In genomic region chr15:40453951-40454350, GRCh38 we compare ENCODE assay signal across 8 cellular contexts. TPM values are rescaled to one million over a fixed set of nuclear protein-coding genes. Genes with fewer than 3 reads are reported as not detected.
A peak's percentile ranks its signal among the peaks of the same experiment; 100 is the strongest.
DNase-seq lines count a peak whose midpoint lies in the region; ATAC-seq and TF ChIP-seq lines count a peak whose summit lies in the region.
"Not testable (repeated sequence)": the region's sequence is repeated elsewhere in the genome, so short reads cannot be mapped to it uniquely, and the experiment has no call there.

No MANE protein-coding gene starts in this region.

- peaks cover 29% of the 10 kb centered on the region for H3K9me1 ChIP-seq in IMR-90 (ENCODE audit: insufficient read depth, low read length)

- not testable (repeated sequence) for H2BK12ac ChIP-seq in neuronal stem cell (ENCODE audit: low read length)

- not testable (repeated sequence) for TF ChIP-seq POLR2A in IMR-90 (IDR thresholded peaks at IDR 0.05; ENCODE audit: low read depth, low read length)

- H3K4ac ChIP-seq in IMR-90 (ENCODE audit: low read depth, low read length); neuronal stem cell (ENCODE audit: low read length): not testable (repeated sequence)

- H3K23ac ChIP-seq in IMR-90 (ENCODE audit: low read depth, low read length); neuronal stem cell (ENCODE audit: low read depth, low read length, poor library complexity): not testable (repeated sequence)

- H3K36me3 ChIP-seq in BLaER1 treated with 17β-estradiol and CSF1 and Interleukin-3, amounts not matched to agents 10 nM and 100 nM = peaks cover 9 to 20% (median 11%) of the 10 kb centered on the region in 11 experiments; a peak in 21 of 22 replicates
- H3K36me3 ChIP-seq in IMR-90 (ENCODE audit: control insufficient read depth, insufficient read depth, low read length); endodermal cell (ENCODE audit: control insufficient read depth, insufficient read depth, low read length): not testable (repeated sequence)
- H3K36me3 ChIP-seq in neuronal stem cell (replicated peaks in 1 of 2; ENCODE audit: control insufficient read depth in 2 of 2, insufficient read depth in 2 of 2, low read length in 2 of 2) = peaks cover 5 to 13% of the 10 kb centered on the region in 2 donors

- H3K79me1 ChIP-seq in IMR-90 (ENCODE audit: low read depth in 1 of 2, low read length in 2 of 2) (peaks cover 36 to 81% of the 10 kb centered on the region in 2 experiments), neuronal stem cell (ENCODE audit: low read depth, low read length) (peaks cover 11% of the 10 kb centered on the region)

- H3K56ac ChIP-seq in IMR-90 (ENCODE audit: extremely low read depth, insufficient read depth, low read length) = not testable (repeated sequence)

- dilution Hi-C loops in IMR-90 (cut with HindIII; ENCODE audit: low sequenced_read_pairs, unreplicated experiment) = not testable (repeated sequence)

- H3K27me3 Mint-ChIP-seq in activated CD4-positive, alpha-beta memory T cell treated with anti-CD3 and anti-CD28 coated beads, Interleukin-2, amount 10 ng/mL, durations not matched to agents 7 days and 5 days; activated naive CD4-positive, alpha-beta T cell treated with anti-CD3 and anti-CD28 coated beads, Interleukin-2, amount 50 U/mL, for 24 hours; endodermal cell (ENCODE audit: insufficient read depth): not testable (repeated sequence)

- TF ChIP-seq CTCF in IMR-90 (conservative IDR thresholded peaks at IDR 0.05; ENCODE audit: low read depth, low read length); endodermal cell (conservative IDR thresholded peaks at IDR 0.05): not testable (repeated sequence)

- not testable (repeated sequence) for H3K9me3 Mint-ChIP-seq in activated CD4-positive, alpha-beta memory T cell treated with anti-CD3 and anti-CD28 coated beads, Interleukin-2, amount 10 ng/mL, durations not matched to agents 7 days and 5 days; activated naive CD4-positive, alpha-beta T cell treated with anti-CD3 and anti-CD28 coated beads, Interleukin-2, amount 50 U/mL, for 24 hours; endodermal cell

- not testable (repeated sequence) for H2BK20ac ChIP-seq in IMR-90 (ENCODE audit: low read depth, low read length)

- H3K9me3 ChIP-seq in BLaER1 treated with 17β-estradiol and CSF1 and Interleukin-3, amounts not matched to agents 10 nM and 100 nM (replicated peaks in 1 of 11); IMR-90 (ENCODE audit: control insufficient read depth, insufficient read depth, low read length); endodermal cell (ENCODE audit: control insufficient read depth, low read length); neuronal stem cell (replicated peaks in 1 of 2; ENCODE audit: control insufficient read depth in 2 of 2, insufficient read depth in 1 of 2, low read depth in 1 of 2, low read length in 2 of 2): not testable (repeated sequence)

- H3K4me2 ChIP-seq in BLaER1 treated with 17β-estradiol and CSF1 and Interleukin-3, amounts not matched to agents 10 nM and 100 nM = peak overlapping the region; percentile 67 to 97 (median 87)
- H3K4me2 ChIP-seq in IMR-90 (ENCODE audit: low read depth, low read length); neuronal stem cell (ENCODE audit: insufficient read depth, low read length, poor library complexity, severe bottlenecking): not testable (repeated sequence)

- CTCF ChIA-PET in IMR-90 (lab: Yijun Ruan, JAX) = interaction anchor here (1.5 kb wide), 1 partner anchor 9 kb away, joined by 3 read pairs; no protein-coding TSS in a partner anchor
- CTCF ChIA-PET in activated CD4-positive, alpha-beta memory T cell treated with anti-CD3 and anti-CD28 coated beads, Interleukin-2, amount 10 ng/mL, durations not matched to agents 7 days and 5 days (lab: Charles Lee) = interaction anchor here (1.0 to 2.3 kb wide), 6 partner anchors 11 to 175 kb away, joined by 3 to 8 read pairs (median 4); partner anchors contain the start of gene BAHD1

- peak overlapping the region in 10 of 11 experiments; percentile 30 to 75 (median 56); a peak in 19 of 22 replicates for H3K27ac ChIP-seq in BLaER1 treated with 17β-estradiol and CSF1 and Interleukin-3, amounts not matched to agents 10 nM and 100 nM
- not testable (repeated sequence) for H3K27ac ChIP-seq in IMR-90 (ENCODE audit: insufficient read depth, low read length); endodermal cell (ENCODE audit: low read depth, low read length); neuronal stem cell (replicated peaks; ENCODE audit: low read length)

- H3K4me1 Mint-ChIP-seq in activated CD4-positive, alpha-beta memory T cell treated with anti-CD3 and anti-CD28 coated beads, Interleukin-2, amount 10 ng/mL, durations not matched to agents 7 days and 5 days = peaks cover 59% of the 10 kb centered on the region
- H3K4me1 Mint-ChIP-seq in activated naive CD4-positive, alpha-beta T cell treated with anti-CD3 and anti-CD28 coated beads, Interleukin-2, amount 50 U/mL, for 24 hours = peaks cover 91% of the 10 kb centered on the region
- H3K4me1 Mint-ChIP-seq in endodermal cell = peaks cover 72% of the 10 kb centered on the region

- H3K9ac ChIP-seq in BLaER1 treated with 17β-estradiol and CSF1 and Interleukin-3, amounts not matched to agents 10 nM and 100 nM = peak overlapping the region in 10 of 11 experiments; percentile 6 to 65 (median 38); a peak in 12 of 22 replicates
- H3K9ac ChIP-seq in IMR-90 (ENCODE audit: low read depth, low read length); endodermal cell (ENCODE audit: extremely low read depth, low read length, poor library complexity, severe bottlenecking); neuronal stem cell (ENCODE audit: low read depth, low read length, poor library complexity): not testable (repeated sequence)

- H3K27me3 ChIP-seq in BLaER1 treated with 17β-estradiol and CSF1 and Interleukin-3, amounts not matched to agents 10 nM and 100 nM; IMR-90 (ENCODE audit: control insufficient read depth, insufficient read depth, low read length); endodermal cell (ENCODE audit: control insufficient read depth, insufficient read depth, low read length, poor library complexity, severe bottlenecking); neuronal stem cell (ENCODE audit: control insufficient read depth in 3 of 3, insufficient read depth in 3 of 3, low read depth in 1 of 3, low read length in 3 of 3): not testable (repeated sequence)

- TF ChIP-seq RAD21 in IMR-90 (IDR thresholded peaks at IDR 0.05; ENCODE audit: low read length) = not testable (repeated sequence)

- not testable (repeated sequence) for H4K8ac ChIP-seq in IMR-90 (ENCODE audit: low read depth in 2 of 2, low read length in 2 of 2); neuronal stem cell (ENCODE audit: low read depth, low read length)

- peaks cover 77 to 89% (median 80%) of the 10 kb centered on the region in 10 experiments for H3K4me1 ChIP-seq in BLaER1 treated with 17β-estradiol and CSF1 and Interleukin-3, amounts not matched to agents 10 nM and 100 nM
- peaks cover 14% of the 10 kb centered on the region for H3K4me1 ChIP-seq in IMR-90 (ENCODE audit: control insufficient read depth, insufficient read depth, low read length)
- H3K4me1 ChIP-seq in endodermal cell (ENCODE audit: control insufficient read depth, insufficient read depth, low read length) = peaks cover 42% of the 10 kb centered on the region
- peaks cover 0 to 29% of the 10 kb centered on the region in 2 donors for H3K4me1 ChIP-seq in neuronal stem cell (ENCODE audit: control insufficient read depth in 2 of 2, insufficient read depth in 1 of 2, low read depth in 1 of 2, low read length in 2 of 2)

- peak overlapping the region; percentile 49 for H3K4me3 Mint-ChIP-seq in activated CD4-positive, alpha-beta memory T cell treated with anti-CD3 and anti-CD28 coated beads, Interleukin-2, amount 10 ng/mL, durations not matched to agents 7 days and 5 days
- peak overlapping the region; percentile 71 for H3K4me3 Mint-ChIP-seq in activated naive CD4-positive, alpha-beta T cell treated with anti-CD3 and anti-CD28 coated beads, Interleukin-2, amount 50 U/mL, for 24 hours
- H3K4me3 Mint-ChIP-seq in endodermal cell = not testable (repeated sequence)

- not testable (repeated sequence) for DNase-seq in IMR-90; endodermal cell; neuronal stem cell (ENCODE audit: low spot score)
- DNase-seq in activated CD4-positive, alpha-beta memory T cell treated with anti-CD3 and anti-CD28 coated beads, Interleukin-2, amount 10 ng/mL, durations not matched to agents 7 days and 5 days = peak; percentile 69

- H4K91ac ChIP-seq in IMR-90 (ENCODE audit: insufficient read depth, low read depth, low read length); neuronal stem cell (ENCODE audit: low read depth, low read length, poor library complexity): not testable (repeated sequence)

- H3K18ac ChIP-seq in IMR-90 (ENCODE audit: low read depth, low read length) = not testable (repeated sequence)
- peak overlapping the region; percentile 39 for H3K18ac ChIP-seq in neuronal stem cell (ENCODE audit: low read length)

- not testable (repeated sequence) for H2BK5ac ChIP-seq in IMR-90 (ENCODE audit: low read depth, low read length, poor library complexity, severe bottlenecking); neuronal stem cell (ENCODE audit: low read length)

- H2AK9ac ChIP-seq in IMR-90 (replicated peaks; ENCODE audit: low read depth, low read length, poor library complexity) = not testable (repeated sequence)

- in situ Hi-C loops in IMR-90 (cut with MboI; ENCODE audit: low sequenced_read_pairs) = not testable (repeated sequence)

- no CpG with 5 or more reads among the region's 3 CpGs for WGBS in IMR-90 (ENCODE audit: extremely low coverage in 2 of 2, insufficient read length in 1 of 2), 2 experiments
- 80 to 99% methylated on average over 1 to 3 of the region's 3 CpGs for WGBS in endodermal cell (ENCODE audit: insufficient coverage in 1 of 2, insufficient read length in 1 of 2), 2 experiments
- WGBS in neuronal stem cell (ENCODE audit: extremely low coverage in 2 of 2, insufficient read length in 2 of 2, insufficient replicate concordance in 1 of 2), 2 donors = no CpG with 5 or more reads among the region's 3 CpGs

- H3K36me3 Mint-ChIP-seq in activated CD4-positive, alpha-beta memory T cell treated with anti-CD3 and anti-CD28 coated beads, Interleukin-2, amount 10 ng/mL, durations not matched to agents 7 days and 5 days (ENCODE audit: low read depth); activated naive CD4-positive, alpha-beta T cell treated with anti-CD3 and anti-CD28 coated beads, Interleukin-2, amount 50 U/mL, for 24 hours; endodermal cell (ENCODE audit: low read depth): not testable (repeated sequence)

- peak; percentile 50 for ATAC-seq in GM18511 (IDR thresholded peaks at IDR 0.05; ENCODE audit: unreplicated experiment)
- not testable (repeated sequence) for ATAC-seq in IMR-90 (ENCODE audit: low read depth)
- peak; percentile 10; the same call in 2 of the 3 replicates for ATAC-seq in SK-N-SH treated with all-trans-retinoic acid at 6 μM for 48 hours

- H2BK15ac ChIP-seq in IMR-90 (ENCODE audit: low read depth, low read length); neuronal stem cell (ENCODE audit: low read length): not testable (repeated sequence)

- H2AFZ ChIP-seq in IMR-90 (replicated peaks; ENCODE audit: low read length, poor library complexity); neuronal stem cell (ENCODE audit: low read length): not testable (repeated sequence)

- peak overlapping the region in 1 of 10 experiments; percentile 39; a peak in 3 of 20 replicates for H3K4me3 ChIP-seq in BLaER1 treated with 17β-estradiol and CSF1 and Interleukin-3, amounts not matched to agents 10 nM and 100 nM
- not testable (repeated sequence) for H3K4me3 ChIP-seq in IMR-90 (ENCODE audit: insufficient read depth, low read depth, low read length); endodermal cell (ENCODE audit: low read length); neuronal stem cell (ENCODE audit: low read length in 2 of 2)

- not testable (repeated sequence) for BruUV-seq in IMR-90 (replicated peaks; lab: Mats Ljungman, UMichigan)

- H2BK120ac ChIP-seq in IMR-90 (ENCODE audit: low read depth, low read length); neuronal stem cell (ENCODE audit: low read depth, low read length): not testable (repeated sequence)

- H3K27ac Mint-ChIP-seq in activated CD4-positive, alpha-beta memory T cell treated with anti-CD3 and anti-CD28 coated beads, Interleukin-2, amount 10 ng/mL, durations not matched to agents 7 days and 5 days = peak overlapping the region; percentile 85
- H3K27ac Mint-ChIP-seq in activated naive CD4-positive, alpha-beta T cell treated with anti-CD3 and anti-CD28 coated beads, Interleukin-2, amount 50 U/mL, for 24 hours = peak overlapping the region; percentile 57
- peak overlapping the region; percentile 81 for H3K27ac Mint-ChIP-seq in endodermal cell

- intact Hi-C loops in IMR-90 (cut with micrococcal nuclease) = not testable (repeated sequence)

- not testable (repeated sequence) for H4K5ac ChIP-seq in IMR-90 (ENCODE audit: low read depth, low read length)

- POLR2A ChIA-PET in IMR-90 (lab: Charles Lee; ENCODE audit: unreplicated experiment) = not testable (repeated sequence)
- POLR2A ChIA-PET in activated CD4-positive, alpha-beta memory T cell treated with anti-CD3 and anti-CD28 coated beads, Interleukin-2, amount 10 ng/mL, durations not matched to agents 7 days and 5 days (lab: Charles Lee) = interaction anchor here (1.0 to 7.0 kb wide), 6 partner anchors 9 to 115 kb away, joined by 3 to 68 read pairs (median 8); partner anchors contain the start of genes BAHD1, CHST14 and RPUSD2

- peak overlapping the region; percentile 80 for H2AK5ac ChIP-seq in IMR-90 (ENCODE audit: low read depth, low read length)
- not testable (repeated sequence) for H2AK5ac ChIP-seq in neuronal stem cell (ENCODE audit: low read depth, low read length)

- peaks cover 94 to 100% (median 100%) of the 10 kb centered on the region in 11 experiments for H4K20me1 ChIP-seq in BLaER1 treated with 17β-estradiol and CSF1 and Interleukin-3, amounts not matched to agents 10 nM and 100 nM
- peaks cover 81% of the 10 kb centered on the region for H4K20me1 ChIP-seq in IMR-90 (ENCODE audit: insufficient read depth, low read length)

- H3K14ac ChIP-seq in IMR-90 (replicated peaks; ENCODE audit: low read depth, low read length); neuronal stem cell (ENCODE audit: low read length): not testable (repeated sequence)

RNA-seq across cellular contexts. Expression of gene BAHD1, which starts 13.2 kb away (rescaled TPM):
- total RNA-seq in IMR-90 (2012; rRNA removed) (3.0 and 3.6 TPM in 2 replicates), endodermal cell (10 to 100 TPM; 23.5 to 30.1 TPM)
- 8.1 and 8.7 TPM in 2 replicates for polyA plus RNA-seq in IMR-90 (2012; rRNA removed)
- 6.7 and 8.5 TPM in 2 replicates for polyA plus RNA-seq in IMR-90 (2012; cell fraction: cytosol; rRNA removed)
- 16.1 and 18.7 TPM in 2 replicates for polyA plus RNA-seq in IMR-90 (2012; cell fraction: nucleus; rRNA removed; ENCODE audit: low replicate concordance)
- total RNA-seq in activated CD4-positive, alpha-beta memory T cell treated with anti-CD3 and anti-CD28 coated beads, Interleukin-2, amount 10 ng/mL, durations not matched to agents 7 days and 5 days = 10 to 100 TPM; 26.0 to 27.0 TPM
- 20.3 TPM for polyA plus RNA-seq in endodermal cell (2013, experiment 1 of 2)
- polyA plus RNA-seq in endodermal cell (2013, experiment 2 of 2) = 20.1 TPM
- 13.7 TPM for polyA plus RNA-seq in neuronal stem cell (2013, experiment 1 of 2)
- polyA plus RNA-seq in neuronal stem cell (2013, experiment 2 of 2) = 14.1 TPM

RNA-seq across cellular contexts. Expression of gene CHST14, which starts 16.8 kb away (rescaled TPM):
- total RNA-seq in IMR-90 (2012; rRNA removed) (3.3 and 3.8 TPM in 2 replicates), endodermal cell (10 to 100 TPM; 33.7 to 43.0 TPM)
- polyA plus RNA-seq in IMR-90 (2012; rRNA removed) = 19.5 and 20.6 TPM in 2 replicates
- 14.8 and 30.7 TPM in 2 replicates for polyA plus RNA-seq in IMR-90 (2012; cell fraction: cytosol; rRNA removed)
- polyA plus RNA-seq in IMR-90 (2012; cell fraction: nucleus; rRNA removed; ENCODE audit: low replicate concordance) = 7.1 and 9.7 TPM in 2 replicates
- 10 to 100 TPM; 13.9 to 15.9 TPM for total RNA-seq in activated CD4-positive, alpha-beta memory T cell treated with anti-CD3 and anti-CD28 coated beads, Interleukin-2, amount 10 ng/mL, durations not matched to agents 7 days and 5 days
- 28.5 TPM for polyA plus RNA-seq in endodermal cell (2013, experiment 1 of 2)
- polyA plus RNA-seq in endodermal cell (2013, experiment 2 of 2) = 27.1 TPM
- 24.1 TPM for polyA plus RNA-seq in neuronal stem cell (2013, experiment 1 of 2)
- polyA plus RNA-seq in neuronal stem cell (2013, experiment 2 of 2) = 23.7 TPM

RNA-seq across cellular contexts. Expression of gene IVD, which starts 48.4 kb away (rescaled TPM):
- total RNA-seq in IMR-90 (2012; rRNA removed) = 27.5 and 31.7 TPM in 2 replicates
- 38.3 and 41.1 TPM in 2 replicates for polyA plus RNA-seq in IMR-90 (2012; rRNA removed)
- polyA plus RNA-seq in IMR-90 (2012; cell fraction: cytosol; rRNA removed) = 29.2 and 45.5 TPM in 2 replicates
- 59.4 and 93.2 TPM in 2 replicates for polyA plus RNA-seq in IMR-90 (2012; cell fraction: nucleus; rRNA removed; ENCODE audit: low replicate concordance)
- total RNA-seq in activated CD4-positive, alpha-beta memory T cell treated with anti-CD3 and anti-CD28 coated beads, Interleukin-2, amount 10 ng/mL, durations not matched to agents 7 days and 5 days = 10 to 100 TPM; 38.1 to 38.4 TPM
- total RNA-seq in endodermal cell = 10 to 100 TPM; 90.6 to 98.7 TPM
- 63.5 TPM for polyA plus RNA-seq in endodermal cell (2013, experiment 1 of 2)
- 51.7 TPM for polyA plus RNA-seq in endodermal cell (2013, experiment 2 of 2)
- 22.3 TPM for polyA plus RNA-seq in neuronal stem cell (2013, experiment 1 of 2)
- polyA plus RNA-seq in neuronal stem cell (2013, experiment 2 of 2) = 23.4 TPM
